ENCODE assay signal across 13 cellular contexts in genomic region chr17:57106836-57107497, GRCh38. TPM values are rescaled to one million over a fixed set of nuclear protein-coding genes. Genes with fewer than 3 reads are reported as not detected.
DNase-seq lines count a peak whose midpoint lies in the region; ATAC-seq and TF ChIP-seq lines count a peak whose summit lies in the region.
"Had no signal": no experiment of that assay in that cellular context is flagged by ENCODE, and none has a peak within 500 bp of the region (broad histone marks: within the 10 kb centered on the region; RNA-seq: fewer than 3 reads in every experiment).

No MANE protein-coding gene starts in this region.

- H3K4ac ChIP-seq in H9 (ENCODE audit: low read depth, low read length), result no peak overlapping the region

- H2BK20ac ChIP-seq in H9 (ENCODE audit: low read depth, low read length, poor library complexity, severe bottlenecking), result no peak overlapping the region

- H3K14ac ChIP-seq in H9 (ENCODE audit: insufficient read depth, low read length), result no peak overlapping the region; the same call in 1 of the 2 replicates

- H4K20me1 ChIP-seq in H9 (ENCODE audit: control insufficient read depth, insufficient read depth, insufficient read length), result no peaks in the 10 kb centered on the region
- H4K20me1 ChIP-seq in hepatocyte (ENCODE audit: insufficient read depth, poor library complexity, severe bottlenecking), result peaks cover 19% of the 10 kb centered on the region

- TF ChIP-seq CTCF in H9 (conservative IDR thresholded peaks at IDR 0.05) (peak; percentile 17; the same call in 2 of the 3 replicates), VCaP (conservative IDR thresholded peaks at IDR 0.05) (peak; percentile 25; the same call in 1 of the 2 replicates), hepatocyte (IDR thresholded peaks at IDR 0.05; ENCODE audit: poor library complexity) (no peak)

- H3K4me1 Mint-ChIP-seq in H9, result peaks cover 51 to 73% of the 10 kb centered on the region in 2 experiments

- H3K23me2 ChIP-seq in H9 (ENCODE audit: insufficient read length, low read depth, low read length, poor library complexity, severe bottlenecking), result no peaks in the 10 kb centered on the region

- no peak overlapping the region for H2AFZ ChIP-seq in H9 (ENCODE audit: low read length)
- H2AFZ ChIP-seq in hepatocyte, result no peak overlapping the region

- peaks cover 9% of the 10 kb centered on the region for H3K79me1 ChIP-seq in H9 (ENCODE audit: insufficient read depth, low read depth, low read length, poor library complexity, severe bottlenecking)

- H3K4me3 ChIP-seq in hepatocyte, result no peak overlapping the region
- H3K4me3 ChIP-seq in skeletal muscle tissue (ENCODE audit: low read length in 3 of 3), result peak overlapping the region in 2 of 3 donors; percentile 27 to 52
- H3K4me3 ChIP-seq: ovary, SK-N-MC had no signal

- no peak overlapping the region for H4K5ac ChIP-seq in H9 (ENCODE audit: insufficient read length, low read depth, low read length)

- peaks cover 11 to 36% (median 32%) of the 10 kb centered on the region in 3 experiments; a peak in 6 of 7 replicates for H3K36me3 Mint-ChIP-seq in H9 (ENCODE audit: insufficient read depth in 1 of 3, low read depth in 3 of 3)
- H3K36me3 Mint-ChIP-seq: activated naive CD8-positive, alpha-beta T cell had no signal

- H3K4me1 ChIP-seq in H9 (ENCODE audit: insufficient read depth, low read length) (peaks cover 2% of the 10 kb centered on the region; the same call in 1 of the 2 replicates), hepatocyte (ENCODE audit: insufficient read depth) (peaks cover 37% of the 10 kb centered on the region), skeletal muscle tissue (ENCODE audit: control insufficient read depth in 3 of 3, insufficient read depth in 3 of 3, low read length in 3 of 3) (peaks cover 63 to 96% (median 88%) of the 10 kb centered on the region in 3 donors)

- H3K4me2 ChIP-seq in H9 (ENCODE audit: insufficient read depth, insufficient read length, low read length), result no peak overlapping the region
- H3K4me2 ChIP-seq in hepatocyte, result peak overlapping the region; percentile 34

- H3K9ac ChIP-seq in H9 (ENCODE audit: extremely low read depth, insufficient read length, low read length) (no peak overlapping the region), skeletal muscle tissue (ENCODE audit: low read depth in 1 of 3, low read length in 3 of 3) (peak overlapping the region; percentile 4 to 62 (median 43))

- H3K79me2 ChIP-seq in H9 (ENCODE audit: insufficient read depth, low read length) (peaks cover 3% of the 10 kb centered on the region; the same call in 1 of the 2 replicates), hepatocyte (peaks cover 74% of the 10 kb centered on the region)

- H3K27me3 Mint-ChIP-seq in H9 (ENCODE audit: low read depth), result no peaks in the 10 kb centered on the region
- H3K27me3 Mint-ChIP-seq: activated naive CD8-positive, alpha-beta T cell; B cell; stimulated activated naive CD8-positive, alpha-beta T cell treated with anti-CD3 and anti-CD28 coated beads, Interleukin-15, amount 100 ng/mL, for 72 hours had no signal

- no peak overlapping the region for H3K27ac Mint-ChIP-seq in H9
- H3K27ac Mint-ChIP-seq: activated naive CD8-positive, alpha-beta T cell; B cell had no signal

- H3K23ac ChIP-seq in H9 (ENCODE audit: insufficient read length, low read depth, low read length), result no peak overlapping the region

- DNase-seq in H9 (no peak), hepatocyte (ENCODE audit: low spot score) (no peak), AG08396 (ENCODE audit: low spot score) (no peak), KG1 (lab: John Stamatoyannopoulos, UW) (no peak), inferior parietal cortex (ENCODE audit: extremely low spot score) (no peak)
- DNase-seq: ovary; stimulated activated naive CD8-positive, alpha-beta T cell treated with anti-CD3 and anti-CD28 coated beads, Interleukin-15, amount 100 ng/mL, for 72 hours had no signal

- no peaks in the 10 kb centered on the region for H3K9me2 ChIP-seq in hepatocyte (replicated peaks; ENCODE audit: insufficient read depth)

- WGBS in H9 (ENCODE audit: extremely low coverage, insufficient read length, low lambda C conversion rate), result no CpG with 5 or more reads among the region's 14 CpGs
- 96% methylated on average over 14 of the region's 14 CpGs for WGBS in hepatocyte (ENCODE audit: low lambda C conversion rate, missing lambda C conversion rate)

- H2BK120ac ChIP-seq in H9 (ENCODE audit: low read depth, low read length, poor library complexity, severe bottlenecking), result no peak overlapping the region

- H3K27me3 ChIP-seq in H9 (ENCODE audit: insufficient read depth, low read length), result no peaks in the 10 kb centered on the region
- H3K27me3 ChIP-seq in hepatocyte, result no peaks in the 10 kb centered on the region
- no peaks in the 10 kb centered on the region for H3K27me3 ChIP-seq in skeletal muscle tissue (ENCODE audit: control insufficient read depth in 3 of 3, insufficient read depth in 3 of 3, low read length in 3 of 3)
- H3K27me3 ChIP-seq: ovary had no signal

- no peak overlapping the region for H3K56ac ChIP-seq in H9 (ENCODE audit: insufficient read length, low read depth, low read length)

- no peak overlapping the region for H2BK15ac ChIP-seq in H9 (ENCODE audit: low read depth, low read length)

- H3K18ac ChIP-seq in H9 (ENCODE audit: insufficient read length, low read depth, low read length), result no peak overlapping the region

- no peaks in the 10 kb centered on the region for H3K9me3 ChIP-seq in H9 (ENCODE audit: control insufficient read depth, low read depth, low read length)
- no peaks in the 10 kb centered on the region for H3K9me3 ChIP-seq in hepatocyte (ENCODE audit: low read depth)
- no peaks in the 10 kb centered on the region for H3K9me3 ChIP-seq in skeletal muscle tissue (ENCODE audit: control insufficient read depth in 3 of 3, low read length in 3 of 3)
- H3K9me3 ChIP-seq: ovary had no signal

- H3T11ph ChIP-seq in H9 (ENCODE audit: low read length), result no peak overlapping the region

- H3K9me3 Mint-ChIP-seq in H9, result no peaks in the 10 kb centered on the region
- H3K9me3 Mint-ChIP-seq: stimulated activated naive CD8-positive, alpha-beta T cell treated with anti-CD3 and anti-CD28 coated beads, Interleukin-15, amount 100 ng/mL, for 72 hours had no signal

- ATAC-seq in GM21737 (IDR thresholded peaks at IDR 0.05; ENCODE audit: unreplicated experiment), result no peak
- ATAC-seq: stimulated activated naive CD8-positive, alpha-beta T cell treated with anti-CD3 and anti-CD28 coated beads, Interleukin-15, amount 100 ng/mL, for 72 hours had no signal

- no peak overlapping the region for H3K27ac ChIP-seq in H9 (ENCODE audit: insufficient read length, low read depth, low read length)
- H3K27ac ChIP-seq in VCaP, result peak overlapping the region; percentile 24; the same call in 1 of the 2 replicates
- peak overlapping the region; percentile 93 for H3K27ac ChIP-seq in hepatocyte
- H3K27ac ChIP-seq in skeletal muscle tissue (ENCODE audit: low read depth, low read length), result peak overlapping the region; percentile 93
- H3K27ac ChIP-seq: ovary, SK-N-MC had no signal

- no peak overlapping the region for H4K8ac ChIP-seq in H9 (replicated peaks; ENCODE audit: insufficient read length, low read depth, low read length)

- no peak overlapping the region for H2BK5ac ChIP-seq in H9 (ENCODE audit: insufficient read length, low read length)

- no peak overlapping the region for H3K4me3 Mint-ChIP-seq in H9
- H3K4me3 Mint-ChIP-seq: activated naive CD8-positive, alpha-beta T cell; B cell; stimulated activated naive CD8-positive, alpha-beta T cell treated with anti-CD3 and anti-CD28 coated beads, Interleukin-15, amount 100 ng/mL, for 72 hours had no signal

- H2AK5ac ChIP-seq in H9 (ENCODE audit: insufficient read length, low read length), result no peak overlapping the region

- no peak overlapping the region for H2BK12ac ChIP-seq in H9 (ENCODE audit: insufficient read length, low read depth, low read length)

- H4K91ac ChIP-seq in H9 (ENCODE audit: insufficient read length, low read depth, low read length), result no peak overlapping the region

- no peaks in the 10 kb centered on the region for H3K36me3 ChIP-seq in hepatocyte (replicated peaks; ENCODE audit: insufficient read depth, low read depth)
- peaks cover 4 to 23% (median 7%) of the 10 kb centered on the region in 3 donors for H3K36me3 ChIP-seq in skeletal muscle tissue (ENCODE audit: control insufficient read depth in 3 of 3, insufficient read depth in 3 of 3, low read length in 3 of 3)
- H3K36me3 ChIP-seq: ovary had no signal

RNA-seq across cellular contexts. Expression of gene AKAP1, which starts 21.9 kb away (rescaled TPM):
- total RNA-seq in H9 (2021) (61.2 and 65.4 TPM in 2 replicates), hepatocyte (46.7 and 59.1 TPM in 2 replicates), skeletal muscle tissue (63.7 TPM)
- polyA plus RNA-seq in hepatocyte, result 28.0 and 33.0 TPM in 2 replicates
